Comparison of ENCODE assay signal across 8 cellular contexts in genomic region chr22:50276143-50276542, GRCh38. TPM values are rescaled to one million over a fixed set of nuclear protein-coding genes. Genes with fewer than 3 reads are reported as not detected.
DNase-seq lines count a peak whose midpoint lies in the region; ATAC-seq and TF ChIP-seq lines count a peak whose summit lies in the region.

No MANE protein-coding gene starts in this region.

- peaks cover 22% of the 10 kb centered on the region for H3K4me1 Mint-ChIP-seq in neural progenitor cell

- H3K27me3 Mint-ChIP-seq in neural progenitor cell (ENCODE audit: insufficient read depth, low read depth) = peaks cover 10% of the 10 kb centered on the region

- TF ChIP-seq POLR2A in GM15510 (IDR thresholded peaks at IDR 0.05; ENCODE audit: borderline replicate concordance, extremely low read depth, insufficient read length) = peak; percentile 23

- no peak overlapping the region for H3K4me3 Mint-ChIP-seq in neural progenitor cell

- peaks cover 23% of the 10 kb centered on the region for H3K36me3 Mint-ChIP-seq in neural progenitor cell

- no peak overlapping the region for H3K27ac ChIP-seq in neural progenitor cell

- H3K4me2 ChIP-seq in neural progenitor cell = no peak overlapping the region

- H3F3A ChIP-seq in neural progenitor cell (ENCODE audit: low read depth) = peaks cover 33% of the 10 kb centered on the region

- no peak for DNase-seq in AG09319 (ENCODE audit: extremely low read depth, low read depth)
- peak; percentile 20 for DNase-seq in activated CD4-positive, alpha-beta T cell treated with anti-CD3 and anti-CD28 coated beads, Interleukin-2, amount 50 U/mL, for 1 hour
- DNase-seq in fibroblast of mammary gland (ENCODE audit: low read depth) = peak; percentile 60
- DNase-seq in neural progenitor cell (ENCODE audit: low spot score) = no peak
- DNase-seq in COLO829 (ENCODE audit: low spot score) = no peak

- H3K36me3 ChIP-seq in neural progenitor cell = no peaks in the 10 kb centered on the region

- no peaks in the 10 kb centered on the region for H3K79me2 ChIP-seq in neural progenitor cell (ENCODE audit: low read depth)

- H3K27ac Mint-ChIP-seq in neural progenitor cell = no peak overlapping the region

- no peaks in the 10 kb centered on the region for H3K9me3 Mint-ChIP-seq in neural progenitor cell

- H2AFZ ChIP-seq in neural progenitor cell (replicated peaks) = no peak overlapping the region

- no peak overlapping the region for H3K9ac ChIP-seq in neural progenitor cell

- ATAC-seq in HG03354 (IDR thresholded peaks at IDR 0.05; ENCODE audit: poor library complexity, severe bottlenecking, unreplicated experiment) = peak; percentile 54
- ATAC-seq in GM21390 (IDR thresholded peaks at IDR 0.05; ENCODE audit: unreplicated experiment) = no peak

- no peaks in the 10 kb centered on the region for H3K9me3 ChIP-seq in neural progenitor cell (ENCODE audit: low read depth)

- peaks cover 14% of the 10 kb centered on the region for H3K4me1 ChIP-seq in neural progenitor cell

- H4K20me1 ChIP-seq in neural progenitor cell (ENCODE audit: low read depth) = peaks cover 33% of the 10 kb centered on the region

- TF ChIP-seq CTCF in AG09319 (IDR thresholded peaks at IDR 0.05; ENCODE audit: low read depth, low read length) (peak; percentile 39), fibroblast of mammary gland (conservative IDR thresholded peaks at IDR 0.05; ENCODE audit: control insufficient read depth, insufficient read depth, low read depth, low read length) (no peak), neural progenitor cell (IDR thresholded peaks at IDR 0.05) (peak; percentile 45)

- H3K4me3 ChIP-seq in fibroblast of mammary gland (ENCODE audit: control insufficient read depth, low read depth, low read length) (no peak overlapping the region), neural progenitor cell (no peak overlapping the region)

- peaks cover 4% of the 10 kb centered on the region for H3K27me3 ChIP-seq in neural progenitor cell

RNA-seq across cellular contexts. Expression of gene MAPK11, which starts 6.0 kb away (rescaled TPM):
- 0.37 TPM in 1 of 2 replicates, not detected in the other for total RNA-seq in neural progenitor cell (ENCODE audit: low replicate concordance)

RNA-seq across cellular contexts. Expression of gene MAPK12, which starts 14.7 kb away (rescaled TPM):
- 18.7 and 28.4 TPM in 2 replicates for total RNA-seq in neural progenitor cell (ENCODE audit: low replicate concordance)

RNA-seq across cellular contexts. Expression of gene HDAC10, which starts 25.1 kb away (rescaled TPM):
- total RNA-seq in neural progenitor cell (ENCODE audit: low replicate concordance) = 5.4 and 27.6 TPM in 2 replicates

RNA-seq across cellular contexts. Expression of gene PLXNB2, which starts 31.3 kb away (rescaled TPM):
- total RNA-seq in neural progenitor cell (ENCODE audit: low replicate concordance) = 32.4 and 94.1 TPM in 2 replicates

RNA-seq across cellular contexts. Expression of gene TUBGCP6, which starts 31.3 kb away (rescaled TPM):
- 16.9 and 44.6 TPM in 2 replicates for total RNA-seq in neural progenitor cell (ENCODE audit: low replicate concordance)

Comparison
In these comparisons a context has a peak if more than half of its experiments do, and no peak if none do; other contexts are left out.
1. DNase-seq: peak in activated CD4-positive, alpha-beta T cell treated with anti-CD3 and anti-CD28 coated beads, Interleukin-2, amount 50 U/mL, for 1 hour (single experiment) and fibroblast of mammary gland (single experiment); none in AG09319 (single experiment), neural progenitor cell (single experiment) and COLO829 (single experiment).